In genomic region chr5:74490814-74491213, GRCh38 we compare ENCODE assay signal across 9 cellular contexts.
DNase-seq lines count a peak whose midpoint lies in the region; ATAC-seq and TF ChIP-seq lines count a peak whose summit lies in the region.
"Had no signal": no experiment of that assay in that cellular context is flagged by ENCODE, and none has a peak within 500 bp of the region (broad histone marks: within the 10 kb centered on the region; RNA-seq: fewer than 3 reads in every experiment).

No MANE protein-coding gene starts in this region.

- no peaks in the 10 kb centered on the region for H4K20me1 ChIP-seq in OCI-LY3 (ENCODE audit: insufficient read depth, low read length)

- DNase-seq in GM10248 (ENCODE audit: extremely low spot score) (peak; percentile 47), left ventricle myocardium inferior (no peak), NCI-H1417 treated with DMSO at 0.1 percent for 48 hours (lab: John Stamatoyannopoulos, UW) (no peak), SKM-1 (lab: John Stamatoyannopoulos, UW; ENCODE audit: unreplicated experiment) (no peak)
- no peak for DNase-seq in stimulated activated naive CD4-positive, alpha-beta T cell treated with Interleukin-2 at 50 U/mL for 16 hours (lab: John Stamatoyannopoulos, UW)
- DNase-seq: activated naive CD4-positive, alpha-beta T cell treated with Interleukin-2 at 50 U/mL for 16 hours had no signal

- intact Hi-C loops in left ventricle myocardium inferior (cut with micrococcal nuclease): no loop called here

- POLR2A ChIA-PET in GM10248 (lab: Yijun Ruan, JAX): no interaction called here

- H3K36me3 ChIP-seq in OCI-LY3 (replicated peaks; ENCODE audit: low read depth, low read length) (no peaks in the 10 kb centered on the region), left ventricle myocardium inferior (no peaks in the 10 kb centered on the region)

- H3K4me2 ChIP-seq in OCI-LY3 (ENCODE audit: low read length): peak overlapping the region; percentile 82

- CTCF ChIA-PET in GM10248 (lab: Yijun Ruan, JAX): interaction anchor here (1.0 to 1.6 kb wide), 2 partner anchors 17 to 159 kb away, joined by 3 to 5 read pairs; no protein-coding TSS in a partner anchor

- H3K27me3 ChIP-seq in OCI-LY3 (ENCODE audit: low read depth, low read length): peaks cover 43% of the 10 kb centered on the region
- H3K27me3 ChIP-seq in left ventricle myocardium inferior (ENCODE audit: low read depth): no peaks in the 10 kb centered on the region

- TF ChIP-seq CTCF in GM10248 (IDR thresholded peaks at IDR 0.05; ENCODE audit: control extremely low read depth, extremely low read depth, low read depth, missing control alignments): no peak
- TF ChIP-seq CTCF in OCI-LY3 (IDR thresholded peaks at IDR 0.05; ENCODE audit: low read depth, low read length): no peak
- TF ChIP-seq CTCF in left ventricle myocardium inferior (IDR thresholded peaks at IDR 0.05; ENCODE audit: borderline replicate concordance): no peak

- H3K9ac ChIP-seq in OCI-LY3 (ENCODE audit: low read length): no peak overlapping the region

- no peak overlapping the region for H3K27ac ChIP-seq in OCI-LY3 (ENCODE audit: low read length)
- no peak overlapping the region for H3K27ac ChIP-seq in left ventricle myocardium inferior (replicated peaks)

- peaks cover 23% of the 10 kb centered on the region for H3K4me1 ChIP-seq in OCI-LY3 (ENCODE audit: low read length)
- no peaks in the 10 kb centered on the region for H3K4me1 ChIP-seq in left ventricle myocardium inferior

- ATAC-seq in GM19452 (IDR thresholded peaks at IDR 0.05; ENCODE audit: unreplicated experiment) (peak; percentile 96), HG03039 (IDR thresholded peaks at IDR 0.05; ENCODE audit: unreplicated experiment) (peak; percentile 70)

- H3K4me3 ChIP-seq in OCI-LY3 (ENCODE audit: low read length): peak overlapping the region; percentile 54
- no peak overlapping the region for H3K4me3 ChIP-seq in left ventricle myocardium inferior

- H2AFZ ChIP-seq in OCI-LY3 (ENCODE audit: low read depth, low read length): no peak overlapping the region; the same call in 1 of the 2 replicates

- no peaks in the 10 kb centered on the region for H3K9me3 ChIP-seq in OCI-LY3 (ENCODE audit: insufficient read depth, low read length)
- H3K9me3 ChIP-seq in left ventricle myocardium inferior (replicated peaks): no peaks in the 10 kb centered on the region

- no peaks in the 10 kb centered on the region for H3K79me2 ChIP-seq in OCI-LY3 (ENCODE audit: low read length)
